ENCODE assay signal across 8 cellular contexts in genomic region chr4:39365931-39366771, GRCh38. TPM values are rescaled to one million over a fixed set of nuclear protein-coding genes. Genes with fewer than 3 reads are reported as not detected.
DNase-seq lines count a peak whose midpoint lies in the region; ATAC-seq, FAIRE-seq and TF ChIP-seq lines count a peak whose summit lies in the region.

A gene with protein sequence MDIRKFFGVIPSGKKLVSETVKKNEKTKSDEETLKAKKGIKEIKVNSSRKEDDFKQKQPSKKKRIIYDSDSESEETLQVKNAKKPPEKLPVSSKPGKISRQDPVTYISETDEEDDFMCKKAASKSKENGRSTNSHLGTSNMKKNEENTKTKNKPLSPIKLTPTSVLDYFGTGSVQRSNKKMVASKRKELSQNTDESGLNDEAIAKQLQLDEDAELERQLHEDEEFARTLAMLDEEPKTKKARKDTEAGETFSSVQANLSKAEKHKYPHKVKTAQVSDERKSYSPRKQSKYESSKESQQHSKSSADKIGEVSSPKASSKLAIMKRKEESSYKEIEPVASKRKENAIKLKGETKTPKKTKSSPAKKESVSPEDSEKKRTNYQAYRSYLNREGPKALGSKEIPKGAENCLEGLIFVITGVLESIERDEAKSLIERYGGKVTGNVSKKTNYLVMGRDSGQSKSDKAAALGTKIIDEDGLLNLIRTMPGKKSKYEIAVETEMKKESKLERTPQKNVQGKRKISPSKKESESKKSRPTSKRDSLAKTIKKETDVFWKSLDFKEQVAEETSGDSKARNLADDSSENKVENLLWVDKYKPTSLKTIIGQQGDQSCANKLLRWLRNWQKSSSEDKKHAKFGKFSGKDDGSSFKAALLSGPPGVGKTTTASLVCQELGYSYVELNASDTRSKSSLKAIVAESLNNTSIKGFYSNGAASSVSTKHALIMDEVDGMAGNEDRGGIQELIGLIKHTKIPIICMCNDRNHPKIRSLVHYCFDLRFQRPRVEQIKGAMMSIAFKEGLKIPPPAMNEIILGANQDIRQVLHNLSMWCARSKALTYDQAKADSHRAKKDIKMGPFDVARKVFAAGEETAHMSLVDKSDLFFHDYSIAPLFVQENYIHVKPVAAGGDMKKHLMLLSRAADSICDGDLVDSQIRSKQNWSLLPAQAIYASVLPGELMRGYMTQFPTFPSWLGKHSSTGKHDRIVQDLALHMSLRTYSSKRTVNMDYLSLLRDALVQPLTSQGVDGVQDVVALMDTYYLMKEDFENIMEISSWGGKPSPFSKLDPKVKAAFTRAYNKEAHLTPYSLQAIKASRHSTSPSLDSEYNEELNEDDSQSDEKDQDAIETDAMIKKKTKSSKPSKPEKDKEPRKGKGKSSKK (minus strand): TSS chr4:39366362. CDS start chr4:39366241, 121 bp downstream.

- peak within 1 kb of the TSS; percentile 97 for H3K4me2 ChIP-seq in A549

- DNase-seq in A549 (ENCODE audit: low read depth in 1 of 2, low spot score in 1 of 2) (peak; percentile 38 to 92), NCI-H460 (ENCODE audit: extremely low read depth, low read depth) (peak; percentile 83), cerebellar cortex (ENCODE audit: low spot score) (peak; percentile 83), kidney (peak; percentile 98)
- DNase-seq in activated CD4-positive, CD25-positive, alpha-beta regulatory T cell treated with anti-CD3 and anti-CD28 coated beads, Interleukin-2, amount 50 U/mL, for 72 hours = peak; percentile 96
- peak; percentile 81 to 95 for DNase-seq in stimulated activated CD4-positive, alpha-beta T cell treated with anti-CD3 and anti-CD28 coated beads, Interleukin-15, amount 100 ng/mL, for 1 hour (ENCODE audit: low read depth in 1 of 2, low spot score in 1 of 2)

- H3K36me3 ChIP-seq in kidney (ENCODE audit: control insufficient read depth in 1 of 2, insufficient read depth in 2 of 2, low read length in 2 of 2) = no peaks in the 10 kb centered on the region

- H3K4me1 ChIP-seq in A549 (peaks cover 3% of the 10 kb centered on the region; the same call in 1 of the 3 replicates), kidney (ENCODE audit: control insufficient read depth in 1 of 2, insufficient read depth in 1 of 2, low read depth in 1 of 2, low read length in 2 of 2) (peaks cover 0 to 2% of the 10 kb centered on the region in 2 donors)

- TF ChIP-seq EP300 in A549 (IDR thresholded peaks at IDR 0.05) = no peak

- no peak for TF ChIP-seq RAD21 in A549 (conservative IDR thresholded peaks at IDR 0.05 in 1 of 2, IDR thresholded peaks at IDR 0.05 in 1 of 2)

- H3K27ac ChIP-seq in A549 (peak within 1 kb of the TSS; percentile 85 to 96), kidney (ENCODE audit: low read depth in 2 of 2, low read length in 2 of 2) (peak within 1 kb of the TSS; percentile 51 to 79)

- TF ChIP-seq CTCF in A549 (IDR thresholded peaks at IDR 0.05) (no peak), kidney (IDR thresholded peaks at IDR 0.05; ENCODE audit: borderline replicate concordance, extremely low read depth, insufficient read depth) (no peak)

- POLR2A ChIA-PET in A549 (lab: Yijun Ruan, JAX) = interaction anchor here (0.6 to 1.3 kb wide), 5 partner anchors 9 to 916 kb away, joined by 3 to 9 read pairs (median 4); partner anchors contain the start of genes LIAS and RPL9

- H3K9ac ChIP-seq in kidney (ENCODE audit: low read length in 2 of 2) = peak within 1 kb of the TSS; percentile 55 to 57

- CTCF ChIA-PET in A549 (lab: Yijun Ruan, JAX) = interaction anchor here (1.0 kb wide), 1 partner anchor 19 kb away, joined by 3 read pairs; no protein-coding TSS in a partner anchor

- peak; percentile 52 for TF ChIP-seq POLR2A in A549 (IDR thresholded peaks at IDR 0.05; ENCODE audit: low read length)

- no peak for FAIRE-seq in A549 (lab: Jason Lieb, UNC)
- FAIRE-seq in kidney (lab: Jason Lieb, UNC) = no peak

- intact Hi-C loops in kidney (cut with DNase I) = no loop called here

- ATAC-seq in A549 = peak; percentile 89 to 94
- peak; percentile 78 for ATAC-seq in GM18868 (IDR thresholded peaks at IDR 0.05; ENCODE audit: unreplicated experiment)
- peak; percentile 85 for ATAC-seq in HG03159 (IDR thresholded peaks at IDR 0.05; ENCODE audit: unreplicated experiment)

- H3K9me3 ChIP-seq in A549 = no peaks in the 10 kb centered on the region; the same call in 2 of the 3 replicates
- H3K9me3 ChIP-seq in kidney (ENCODE audit: control insufficient read depth in 1 of 2, low read length in 2 of 2) = no peaks in the 10 kb centered on the region

- 17% methylated on average over 24 of the region's 55 CpGs for WGBS in A549 (ENCODE audit: missing lambda C conversion rate)

- H3K4me3 ChIP-seq in A549 (peak within 1 kb of the TSS; percentile 89), kidney (ENCODE audit: low read length in 2 of 2) (peak within 1 kb of the TSS; percentile 89 to 90)

TF ChIP-seq in A549, 52 proteins besides CTCF, POLR2A, EP300 and RAD21 (continues in another document):
- TF ChIP-seq HOXB5 (CRISPR knock-in tag; IDR thresholded peaks at IDR 0.05) = peak; percentile 70; the same call in 1 of the 2 replicates
- no peak for TF ChIP-seq ZC3H11A (IDR thresholded peaks at IDR 0.05)
- TF ChIP-seq MAX (IDR thresholded peaks at IDR 0.05) = peak; percentile 100
- peak; percentile 84 for TF ChIP-seq KDM5A (IDR thresholded peaks at IDR 0.05)
- TF ChIP-seq CBX2 (IDR thresholded peaks at IDR 0.05; ENCODE audit: borderline replicate concordance, low read depth) = no peak
- TF ChIP-seq JUN (IDR thresholded peaks at IDR 0.05) = peak in 1 of 2 experiments; percentile 67; a peak in 2 of 5 replicates
- no peak for TF ChIP-seq REST (IDR thresholded peaks at IDR 0.05)
- peak; percentile 85; the same call in 1 of the 2 replicates for TF ChIP-seq HOXB13 (CRISPR knock-in tag; IDR thresholded peaks at IDR 0.05; ENCODE audit: low read depth)
- TF ChIP-seq USF2 (IDR thresholded peaks at IDR 0.05) = peak; percentile 18; the same call in 1 of the 2 replicates
- TF ChIP-seq ATOH8 (CRISPR knock-in tag; IDR thresholded peaks at IDR 0.05; ENCODE audit: low read depth) = peak; percentile 66; the same call in 1 of the 2 replicates
- TF ChIP-seq PHF8 (IDR thresholded peaks at IDR 0.05; ENCODE audit: borderline replicate concordance, low read depth) = peak; percentile 69
- TF ChIP-seq, protein P1, sequence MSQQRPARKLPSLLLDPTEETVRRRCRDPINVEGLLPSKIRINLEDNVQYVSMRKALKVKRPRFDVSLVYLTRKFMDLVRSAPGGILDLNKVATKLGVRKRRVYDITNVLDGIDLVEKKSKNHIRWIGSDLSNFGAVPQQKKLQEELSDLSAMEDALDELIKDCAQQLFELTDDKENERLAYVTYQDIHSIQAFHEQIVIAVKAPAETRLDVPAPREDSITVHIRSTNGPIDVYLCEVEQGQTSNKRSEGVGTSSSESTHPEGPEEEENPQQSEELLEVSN (IDR thresholded peaks at IDR 0.05; ENCODE audit: borderline replicate concordance, low read depth) = peak; percentile 100

RNA-seq across cellular contexts. Expression of the gene that starts here (rescaled TPM):
- polyA plus RNA-seq in A549 (2011; rRNA removed) = 33.2 and 46.5 TPM in 2 replicates
- polyA plus RNA-seq in A549 (2012; cell fraction: cytosol; rRNA removed) = 9.8 and 10.0 TPM in 2 replicates
- 6.6 and 9.0 TPM in 2 replicates for polyA plus RNA-seq in A549 (2012; cell fraction: nucleus; rRNA removed)
- 24.5 to 28.1 TPM (median 25.5 TPM) in 3 replicates for polyA plus RNA-seq in A549 (2017; fragmentation: RNase III; extraction: RNeasy Plus Mini Kit Qiagen cat#74134 plus additional on column Dnase treatment)
- 25.5 and 27.7 TPM in 2 replicates for polyA minus RNA-seq in A549 (2011; rRNA and poly(A)+ RNA removed)
- total RNA-seq in NCI-H460 (2014; rRNA removed; shearing (Covaris generic)) = 51.8 and 53.7 TPM in 2 replicates
- 36.0 and 57.9 TPM in 2 replicates for polyA plus RNA-seq in NCI-H460 (2014; cell fraction: nucleus; rRNA removed)
- 38.4 TPM for total RNA-seq in kidney
- polyA plus RNA-seq in kidney (ENCODE audit: insufficient read depth, low read depth, low replicate concordance) = 14.5 TPM

Comparison
In these comparisons a context has a peak if more than half of its experiments do, and no peak if none do; other contexts are left out.
1. Peak in every context shown above with its lines: DNase-seq, ATAC-seq, H3K4me3 ChIP-seq and H3K27ac ChIP-seq.